ENCODE assay signal across 16 cellular contexts in genomic region chr2:73013941-73014340, GRCh38. TPM values are rescaled to one million over a fixed set of nuclear protein-coding genes. Genes with fewer than 3 reads are reported as not detected.
A peak's percentile ranks its signal among the peaks of the same experiment; 100 is the strongest.
DNase-seq lines count a peak whose midpoint lies in the region; ATAC-seq lines count a peak whose summit lies in the region.
"Had no signal": no experiment of that assay in that cellular context is flagged by ENCODE, and none has a peak within 500 bp of the region (broad histone marks: within the 10 kb centered on the region; RNA-seq: fewer than 3 reads in every experiment).

No MANE protein-coding gene starts in this region.

- H3K4me1 ChIP-seq in Karpas-422 (ENCODE audit: low read length): peaks cover 4% of the 10 kb centered on the region
- H3K4me1 ChIP-seq: right atrium auricular region, transverse colon had no signal

- H3K4me2 ChIP-seq in Karpas-422 (ENCODE audit: low read depth, low read length, poor library complexity, severe bottlenecking): no peak overlapping the region

- DNase-seq in EL: peak; percentile 62
- peak; percentile 18 for DNase-seq in RKO (ENCODE audit: low spot score)
- DNase-seq in dedifferentiated amniotic fluid mesenchymal stem cell (ENCODE audit: extremely low spot score): peak; percentile 51
- DNase-seq in lung microvascular endothelial cell (ENCODE audit: low read depth in 2 of 2): peak; percentile 87 to 89
- DNase-seq in LoVo (ENCODE audit: low spot score): no peak
- DNase-seq in Karpas-422: no peak
- DNase-seq in effector CD8-positive, alpha-beta T cell (lab: John Stamatoyannopoulos, UW): no peak
- DNase-seq: CD4-positive, CD25-positive, alpha-beta regulatory T cell; NCI-H1092; NCI-H2081; NCI-H510A; stimulated activated naive B cell treated with anti-CD40 and anti-IgM and Interleukin-4, amounts not matched to agents 10 μg/mL and 1 μg/mL and 100 μg/mL, for 72 hours; transverse colon had no signal

- H3K9ac ChIP-seq in Karpas-422 (ENCODE audit: low read length): no peak overlapping the region

- H3K27me3 ChIP-seq in Karpas-422 (ENCODE audit: low read length): no peaks in the 10 kb centered on the region
- H3K27me3 ChIP-seq: right atrium auricular region, transverse colon had no signal

- no peaks in the 10 kb centered on the region for H3K79me2 ChIP-seq in Karpas-422 (ENCODE audit: low read length)

- no peaks in the 10 kb centered on the region for H3K36me3 ChIP-seq in Karpas-422 (ENCODE audit: insufficient read depth, low read length)
- H3K36me3 ChIP-seq: transverse colon had no signal

- no peak for ATAC-seq in HG02610 (IDR thresholded peaks at IDR 0.05; ENCODE audit: unreplicated experiment)
- ATAC-seq: left lobe of liver; stimulated activated naive B cell treated with anti-CD40 and anti-IgM and Interleukin-4, amounts not matched to agents 10 μg/mL and 1 μg/mL and 100 μg/mL, for 72 hours had no signal

- H3K4me3 ChIP-seq in Karpas-422 (ENCODE audit: low read length): no peak overlapping the region
- H3K4me3 ChIP-seq: right atrium auricular region, transverse colon had no signal

- no peak overlapping the region for H2AFZ ChIP-seq in Karpas-422 (ENCODE audit: low read length)

- no peak overlapping the region for H3K27ac ChIP-seq in Karpas-422 (ENCODE audit: low read length)
- H3K27ac ChIP-seq: right atrium auricular region, transverse colon had no signal

- no peaks in the 10 kb centered on the region for H4K20me1 ChIP-seq in Karpas-422 (ENCODE audit: insufficient read depth, low read depth, low read length)

- no peaks in the 10 kb centered on the region for H3K9me2 ChIP-seq in Karpas-422 (replicated peaks; ENCODE audit: insufficient read depth, low read length)

- no peaks in the 10 kb centered on the region for H3K9me3 ChIP-seq in Karpas-422 (ENCODE audit: low read length)
- H3K9me3 ChIP-seq: right atrium auricular region, transverse colon had no signal

RNA-seq across cellular contexts. Expression of gene SFXN5, which starts 57.6 kb away (rescaled TPM):
- 8.1 and 8.9 TPM in 2 replicates for total RNA-seq in lung microvascular endothelial cell
- total RNA-seq in Karpas-422 (2014; rRNA removed; shearing (Covaris generic); ENCODE audit: low replicate concordance): 4.2 and 5.1 TPM in 2 replicates

Comparison
In these comparisons a context has a peak if more than half of its experiments do, and no peak if none do; other contexts are left out.
1. DNase-seq: peak in EL (single experiment), RKO (single experiment), dedifferentiated amniotic fluid mesenchymal stem cell (single experiment) and lung microvascular endothelial cell (2 of 2); none in LoVo (single experiment), Karpas-422 (single experiment) and effector CD8-positive, alpha-beta T cell (single experiment).